1 cellular context compared by ENCODE assay signal in the genomic region with DNA sequence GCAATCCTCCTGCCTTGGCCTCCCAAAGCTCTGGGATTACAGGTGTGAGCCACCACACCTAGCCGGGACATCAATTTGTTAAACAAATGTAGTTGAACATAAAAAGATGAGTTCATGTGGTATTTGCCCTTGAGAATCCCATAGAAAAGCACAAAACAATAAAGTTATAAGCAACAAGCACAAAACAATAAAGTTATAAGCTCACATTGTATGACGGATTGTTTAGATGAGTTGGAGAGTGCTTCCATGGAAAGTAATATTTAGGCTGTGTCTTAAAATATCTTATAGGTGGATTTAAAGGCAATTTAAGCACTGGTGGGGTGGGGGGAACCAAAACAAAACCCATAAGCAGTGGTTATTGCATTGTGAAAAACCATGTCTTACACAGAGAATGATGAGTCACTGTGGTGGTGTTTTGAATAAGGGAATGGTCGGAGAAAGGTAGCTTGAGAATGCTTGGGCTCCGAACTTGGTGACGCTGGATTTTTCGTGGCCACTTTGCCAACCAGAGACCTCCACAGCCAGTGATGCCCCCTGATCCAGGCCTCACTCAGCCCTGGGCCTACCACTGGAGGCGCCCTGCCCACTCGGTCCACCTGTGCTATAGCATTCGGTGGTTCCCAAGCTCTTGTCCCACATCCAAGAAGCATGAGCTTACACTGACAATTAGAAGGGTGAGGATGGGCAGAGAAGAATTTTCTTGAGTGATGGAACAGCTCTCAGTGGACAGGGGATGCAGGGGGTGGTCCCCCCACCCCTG.
TF ChIP-seq lines count a peak whose summit lies in the region.

No MANE protein-coding gene starts in this region.

TF ChIP-seq in IMR-90, 13 proteins besides CTCF, POLR2A, EP300 and RAD21:
- TF ChIP-seq MXI1 (IDR thresholded peaks at IDR 0.05; ENCODE audit: borderline replicate concordance, low read depth, low read length): no peak
- no peak for TF ChIP-seq USF2 (IDR thresholded peaks at IDR 0.05; ENCODE audit: low read depth, low read length)
- no peak for TF ChIP-seq SMC3 (IDR thresholded peaks at IDR 0.05; ENCODE audit: low read depth, low read length)
- no peak for TF ChIP-seq CHD1 (IDR thresholded peaks at IDR 0.05; ENCODE audit: low read depth, low read length)
- no peak for TF ChIP-seq ELK1 (IDR thresholded peaks at IDR 0.05; ENCODE audit: borderline replicate concordance, low read depth, low read length)
- no peak for TF ChIP-seq CEBPB (IDR thresholded peaks at IDR 0.05; ENCODE audit: low read depth, low read length)
- no peak for TF ChIP-seq MAFK (IDR thresholded peaks at IDR 0.05; ENCODE audit: low read depth, low read length)
- TF ChIP-seq MAZ (IDR thresholded peaks at IDR 0.05; ENCODE audit: borderline replicate concordance, low read depth, low read length): no peak
- no peak for TF ChIP-seq FOS (IDR thresholded peaks at IDR 0.05; ENCODE audit: low read depth, low read length)
- TF ChIP-seq BHLHE40 (IDR thresholded peaks at IDR 0.05; ENCODE audit: low read depth, low read length): no peak
- no peak for TF ChIP-seq RCOR1 (IDR thresholded peaks at IDR 0.05; ENCODE audit: insufficient replicate concordance, low read length)
- TF ChIP-seq NFE2L2 (IDR thresholded peaks at IDR 0.05; ENCODE audit: low read depth, low read length): no peak
- no peak for TF ChIP-seq RFX5 (IDR thresholded peaks at IDR 0.05; ENCODE audit: low read depth, low read length)
